21 cellular contexts compared by ENCODE assay signal in genomic region chr1:235221653-235222052, GRCh38.
A peak's percentile ranks its signal among the peaks of the same experiment; 100 is the strongest.
DNase-seq lines count a peak whose midpoint lies in the region; ATAC-seq, FAIRE-seq and TF ChIP-seq lines count a peak whose summit lies in the region.
"Had no signal": no experiment of that assay in that cellular context is flagged by ENCODE, and none has a peak within 500 bp of the region (broad histone marks: within the 10 kb centered on the region; RNA-seq: fewer than 3 reads in every experiment).

No MANE protein-coding gene starts in this region.

- H3K9ac ChIP-seq in kidney (ENCODE audit: low read length in 2 of 2): no peak overlapping the region

- POLR2A ChIA-PET in HEK293T (lab: Yijun Ruan, JAX): no interaction called here

- H3K4me3 ChIP-seq in kidney (ENCODE audit: low read length in 2 of 2): no peak overlapping the region
- H3K4me3 ChIP-seq: K562 had no signal

- ATAC-seq in HG02973 (IDR thresholded peaks at IDR 0.05; ENCODE audit: unreplicated experiment): no peak
- ATAC-seq: K562 had no signal

- TF ChIP-seq CTCF in kidney (IDR thresholded peaks at IDR 0.05; ENCODE audit: borderline replicate concordance, extremely low read depth, insufficient read depth): no peak

- DNase-seq in HEK293T (ENCODE audit: extremely low spot score) (no peak), kidney (no peak), urothelium cell line (ENCODE audit: low spot score) (no peak), NCI-H2196 (lab: John Stamatoyannopoulos, UW; ENCODE audit: unreplicated experiment) (no peak)
- DNase-seq: ACHN; BE2C; C1 segment of cervical spinal cord; CD4-positive, CD25-positive, alpha-beta regulatory T cell; CD8-positive, alpha-beta memory T cell; COR-L47; DMS 273 treated with DMSO at 0.1 percent for 48 hours; DMS53; GDM1; H9 had no signal

- H3K9me3 ChIP-seq in kidney (ENCODE audit: control insufficient read depth in 1 of 2, low read length in 2 of 2): no peaks in the 10 kb centered on the region
- H3K9me3 ChIP-seq: BE2C had no signal

- FAIRE-seq in A204.1 (lab: Jason Lieb, UNC): peak; percentile 87
- FAIRE-seq in colon (lab: Jason Lieb, UNC): peak; percentile 55
- FAIRE-seq in kidney (lab: Jason Lieb, UNC): peak; percentile 91
- no peak for FAIRE-seq in urothelium cell line (lab: Jason Lieb, UNC)
- FAIRE-seq: GM12892, H1, HTR-8/SVneo, K562 had no signal

- H3K27ac ChIP-seq in kidney (ENCODE audit: low read depth in 2 of 2, low read length in 2 of 2): no peak overlapping the region

- peaks cover 10 to 18% of the 10 kb centered on the region in 2 donors for H3K36me3 ChIP-seq in kidney (ENCODE audit: control insufficient read depth in 1 of 2, insufficient read depth in 2 of 2, low read length in 2 of 2)

- CTCF ChIA-PET in HEK293T (lab: Yijun Ruan, JAX): interaction anchor here (0.5 kb wide), 1 partner anchor 875 kb away, joined by 5 read pairs; no protein-coding TSS in a partner anchor

- intact Hi-C loops in kidney (cut with DNase I): no loop called here

- H3K4me1 ChIP-seq in kidney (ENCODE audit: control insufficient read depth in 1 of 2, insufficient read depth in 1 of 2, low read depth in 1 of 2, low read length in 2 of 2): no peaks in the 10 kb centered on the region
- H3K4me1 ChIP-seq: BE2C had no signal

TF ChIP-seq in HEK293T, 16 proteins besides CTCF, POLR2A, EP300 and RAD21:
- TF ChIP-seq PKNOX1 (IDR thresholded peaks at IDR 0.05) (no peak), ZNF384 (IDR thresholded peaks at IDR 0.05) (0 out of 2 replicates have a peak, but pooled peaks have one; percentile 55)
